7 cellular contexts compared by ENCODE assay signal in the genomic region with DNA sequence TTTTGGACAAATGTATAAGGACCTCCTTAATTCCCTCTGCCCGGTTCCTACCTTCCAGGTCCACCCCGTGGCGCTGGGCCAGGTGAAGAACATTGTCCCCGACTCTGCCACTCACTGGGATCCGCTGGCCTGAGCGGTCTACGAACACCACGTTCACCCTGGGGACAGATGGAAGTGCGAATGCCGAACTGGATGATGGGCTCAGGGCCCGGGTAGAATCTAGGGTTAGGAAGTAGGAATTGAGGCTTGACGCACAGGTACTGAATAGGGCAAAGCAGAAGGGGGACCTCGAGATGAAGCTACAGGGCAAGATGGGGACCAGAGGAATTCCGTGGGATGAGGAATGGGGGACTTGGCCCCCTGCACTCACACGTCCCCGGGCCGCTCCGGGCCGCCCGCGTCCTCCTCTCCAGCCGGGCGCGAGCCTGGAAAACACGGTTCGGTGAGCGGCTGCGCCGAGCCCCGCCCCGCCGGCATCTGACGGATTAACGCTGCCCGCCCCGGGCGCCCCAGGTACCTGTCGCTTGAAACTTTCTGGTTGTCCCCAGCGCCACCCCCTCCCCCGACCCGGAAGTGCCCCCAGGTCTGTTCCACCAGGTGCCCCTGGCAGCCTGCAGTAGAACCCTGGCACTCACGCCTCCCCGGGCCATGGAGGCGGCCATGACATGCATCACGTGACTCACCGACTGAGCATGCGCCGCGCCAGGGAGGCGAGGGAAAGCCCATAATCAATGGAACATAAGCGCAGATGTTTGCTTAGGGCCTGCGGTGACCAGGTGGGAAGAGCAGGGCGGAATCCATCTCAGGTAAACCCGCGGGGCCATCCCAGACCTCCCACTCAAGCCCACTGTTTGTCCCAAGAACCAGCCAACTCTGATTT. TPM values are rescaled to one million over a fixed set of nuclear protein-coding genes. Genes with fewer than 3 reads are reported as not detected.
A peak's percentile ranks its signal among the peaks of the same experiment; 100 is the strongest.
DNase-seq lines count a peak whose midpoint lies in the region; ATAC-seq, FAIRE-seq and TF ChIP-seq lines count a peak whose summit lies in the region.

A gene (minus strand): TSS at position 681 of the 880 bp plus-strand sequence. CDS start 19 bp downstream, at position 662.

- H4K8ac ChIP-seq in H1 (ENCODE audit: extremely low read depth, insufficient read depth, low read length), result peak within 1 kb of the TSS; percentile 84
- no peak within 1 kb of the TSS for H4K8ac ChIP-seq in mesendoderm (ENCODE audit: low read depth, low read length)

- H2AFZ ChIP-seq in H1 (ENCODE audit: low read length), result peak within 1 kb of the TSS; percentile 94; the same call in 1 of the 2 replicates

- H3K4me2 ChIP-seq in H1 (ENCODE audit: insufficient read depth in 1 of 2, low read depth in 2 of 2, low read length in 2 of 2) (peak within 1 kb of the TSS; percentile 79 to 97), mesendoderm (ENCODE audit: low read length) (peak within 1 kb of the TSS; percentile 88)

- peak within 1 kb of the TSS; percentile 80 to 94 (median 92) for H3K4me3 ChIP-seq in H1 (ENCODE audit: extremely low read depth in 1 of 4, insufficient read depth in 2 of 4, low read depth in 3 of 4, low read length in 4 of 4)
- peak within 1 kb of the TSS; percentile 79 for H3K4me3 ChIP-seq in mesendoderm (ENCODE audit: low read length)

- H3K36me3 ChIP-seq in H1 (ENCODE audit: control insufficient read depth in 2 of 4, insufficient read depth in 4 of 4, low read length in 3 of 4) (peaks cover 9 to 29% (median 20%) of the 10 kb centered on the region in 4 experiments; a peak in 7 of 8 replicates), mesendoderm (ENCODE audit: control insufficient read depth, insufficient read depth, low read length) (peaks cover 6% of the 10 kb centered on the region)

- H3K4me1 ChIP-seq in H1 (replicated peaks in 1 of 4; ENCODE audit: control insufficient read depth in 3 of 4, insufficient read depth in 4 of 4, low read length in 3 of 4) (no peaks in the 10 kb centered on the region; a peak in 1 of 7 replicates), mesendoderm (ENCODE audit: control insufficient read depth, low read depth, low read length) (no peaks in the 10 kb centered on the region)

- H3K79me1 ChIP-seq in H1 (ENCODE audit: low read depth, low read length) (no peaks in the 10 kb centered on the region; the same call in 1 of the 2 replicates), mesendoderm (ENCODE audit: low read length) (no peaks in the 10 kb centered on the region)

- no peak within 1 kb of the TSS for H3K14ac ChIP-seq in H1 (ENCODE audit: insufficient read length)

- H2BK120ac ChIP-seq in H1 (replicated peaks; ENCODE audit: low read depth, low read length) (peak within 1 kb of the TSS; percentile 47), mesendoderm (ENCODE audit: low read depth, low read length) (no peak within 1 kb of the TSS)

- DNase-seq in HS-27A (ENCODE audit: low read depth), result peak; percentile 57
- DNase-seq in NK-92 treated with Interleukin-12 subunit alpha and Interleukin-12 subunit beta, amount 100 ng/mL, for 24 hours (lab: John Stamatoyannopoulos, UW), result peak; percentile 87
- DNase-seq in activated CD8-positive, alpha-beta memory T cell treated with anti-CD3 and anti-CD28 coated beads for 4 hours (ENCODE audit: low read depth in 2 of 2), result peak; percentile 83 to 87
- DNase-seq in H1 (ENCODE audit: low read depth in 1 of 2, low spot score in 2 of 2), result peak; percentile 79 to 97
- DNase-seq in mesendoderm, result peak; percentile 91
- peak; percentile 77 for DNase-seq in stimulated activated CD8-positive, alpha-beta memory T cell treated with anti-CD3 and anti-CD28 coated beads, Interleukin-12 subunit alpha, Interleukin-12 subunit beta, amount 100 ng/mL, for 24 hours (ENCODE audit: extremely low read depth)

- peak within 1 kb of the TSS; percentile 72 for H3K27ac ChIP-seq in H1 (ENCODE audit: low read depth, low read length)
- no peak within 1 kb of the TSS for H3K27ac ChIP-seq in mesendoderm (ENCODE audit: low read depth, low read length)

- TF ChIP-seq EP300 in H1 (IDR thresholded peaks at IDR 0.05; ENCODE audit: borderline replicate concordance in 1 of 2, low read depth in 2 of 2, low read length in 2 of 2), result no peak

- H3K27me3 ChIP-seq in H1 (replicated peaks in 1 of 4; ENCODE audit: control insufficient read depth in 3 of 4, extremely low read depth in 1 of 4, insufficient read depth in 3 of 4, low read length in 3 of 4), result no peaks in the 10 kb centered on the region
- H3K27me3 ChIP-seq in mesendoderm (ENCODE audit: insufficient read depth, low read length, poor library complexity), result no peaks in the 10 kb centered on the region

- H3K56ac ChIP-seq in H1 (replicated peaks; ENCODE audit: insufficient read length, low read depth, low read length), result peak within 1 kb of the TSS; percentile 67
- peak within 1 kb of the TSS; percentile 90 for H3K56ac ChIP-seq in mesendoderm (ENCODE audit: low read length)

- peak; percentile 78 to 91 for TF ChIP-seq POLR2A in H1 (IDR thresholded peaks at IDR 0.05; ENCODE audit: control extremely low read depth in 1 of 2, low read depth in 2 of 2, low read length in 2 of 2)

- peaks cover 3% of the 10 kb centered on the region; the same call in 1 of the 2 replicates for H3K23me2 ChIP-seq in H1 (ENCODE audit: low read depth, low read length)

- H3K4ac ChIP-seq in H1 (replicated peaks; ENCODE audit: insufficient read length, low read depth, low read length) (peak within 1 kb of the TSS; percentile 36), mesendoderm (ENCODE audit: low read depth, low read length) (peak within 1 kb of the TSS; percentile 6)

- TF ChIP-seq CTCF in H1 (IDR thresholded peaks at IDR 0.05; ENCODE audit: control extremely low read depth in 1 of 3, insufficient read depth in 1 of 3, low read depth in 1 of 3, low read length in 3 of 3), result no peak

- no peak within 1 kb of the TSS for H3K23ac ChIP-seq in H1 (ENCODE audit: insufficient read length)
- H3K23ac ChIP-seq in mesendoderm (ENCODE audit: low read length), result no peak within 1 kb of the TSS

- FAIRE-seq in H1 (lab: Jason Lieb, UNC), result peak; percentile 13

- peak within 1 kb of the TSS in 3 of 4 experiments; percentile 66 to 79 (median 71); a peak in 6 of 7 replicates for H3K9ac ChIP-seq in H1 (replicated peaks in 1 of 4; ENCODE audit: extremely low read depth in 1 of 4, low read depth in 3 of 4, low read length in 3 of 4)
- peak within 1 kb of the TSS; percentile 76 for H3K9ac ChIP-seq in mesendoderm (ENCODE audit: low read length)

- H3K18ac ChIP-seq in H1 (ENCODE audit: extremely low read depth, low read length), result peak within 1 kb of the TSS; percentile 68
- H3K18ac ChIP-seq in mesendoderm (ENCODE audit: low read length), result peak within 1 kb of the TSS; percentile 52

- CTCF ChIA-PET in H1 (lab: Charles Lee; ENCODE audit: partially characterized antibody), result interaction anchor here (0.5 to 2.5 kb wide), 9 partner anchors 45 to 326 kb away, joined by 3 to 11 read pairs (median 5); a partner anchor contains a TSS

- peak within 1 kb of the TSS; percentile 90 for H4K5ac ChIP-seq in H1 (ENCODE audit: insufficient read length, low read depth, low read length)
- no peak within 1 kb of the TSS for H4K5ac ChIP-seq in mesendoderm (ENCODE audit: low read length)

- WGBS in H1 (ENCODE audit: extremely low coverage in 1 of 2, insufficient coverage in 1 of 2, insufficient read length in 1 of 2, insufficient replicate concordance in 2 of 2, low coverage in 1 of 2, low lambda C conversion rate in 2 of 2, missing lambda C conversion rate in 1 of 2), 2 experiments, result 7% methylated on average over 30 of the region's 55 CpGs; no CpG with 5 or more reads in 1 of the 2 experiments
- no CpG with 5 or more reads among the region's 55 CpGs for WGBS in mesendoderm (ENCODE audit: extremely low coverage, insufficient coverage, low lambda C conversion rate)

- no peaks in the 10 kb centered on the region for H3K79me2 ChIP-seq in H1 (ENCODE audit: control insufficient read depth in 1 of 2, insufficient read depth in 2 of 2, low read length in 2 of 2)
- no peaks in the 10 kb centered on the region for H3K79me2 ChIP-seq in mesendoderm (ENCODE audit: control insufficient read depth, insufficient read depth, low read length)

- no peak within 1 kb of the TSS for H2AK5ac ChIP-seq in H1 (ENCODE audit: low read depth, low read length)
- no peak within 1 kb of the TSS for H2AK5ac ChIP-seq in mesendoderm (ENCODE audit: low read length)

- H4K20me1 ChIP-seq in H1 (replicated peaks in 1 of 2; ENCODE audit: control insufficient read depth in 1 of 2, insufficient read depth in 2 of 2, low read length in 2 of 2), result no peaks in the 10 kb centered on the region

- H4K91ac ChIP-seq in H1 (replicated peaks; ENCODE audit: insufficient read length, low read length), result peak within 1 kb of the TSS; percentile 52

- no peaks in the 10 kb centered on the region for H3K9me3 ChIP-seq in H1 (ENCODE audit: insufficient read depth in 2 of 2, low read depth in 1 of 2, low read length in 1 of 2)

- TF ChIP-seq RAD21 in H1 (IDR thresholded peaks at IDR 0.05 in 1 of 2, conservative IDR thresholded peaks at IDR 0.05 in 1 of 2; ENCODE audit: low read depth in 2 of 2, low read length in 2 of 2), result peak in 1 of 2 experiments; percentile 4; a peak in 1 of 4 replicates

- peak; percentile 72 for ATAC-seq in GM18861 (IDR thresholded peaks at IDR 0.05; ENCODE audit: unreplicated experiment)

- no peak within 1 kb of the TSS; the same call in 1 of the 2 replicates for H2BK15ac ChIP-seq in H1 (ENCODE audit: low read length)
- no peak within 1 kb of the TSS for H2BK15ac ChIP-seq in mesendoderm (replicated peaks; ENCODE audit: low read depth)

- H2BK12ac ChIP-seq in H1 (ENCODE audit: low read depth, low read length), result 0 out of 2 replicates have a peak within 1 kb of the TSS, but pooled peaks have one; percentile 4

- POLR2A ChIA-PET in H1 (lab: Charles Lee; ENCODE audit: partially characterized antibody), result interaction anchor here (0.5 to 11.4 kb wide), 11 partner anchors 8 to 52 kb away, joined by 3 to 104 read pairs (median 5); a partner anchor contains a TSS

- 0 out of 2 replicates have a peak within 1 kb of the TSS, but pooled peaks have one; percentile 34 for H2BK20ac ChIP-seq in H1 (ENCODE audit: low read length)

- H2BK5ac ChIP-seq in H1 (ENCODE audit: low read depth, low read length), result peak within 1 kb of the TSS; percentile 45; the same call in 1 of the 2 replicates
- no peak within 1 kb of the TSS for H2BK5ac ChIP-seq in mesendoderm (ENCODE audit: low read length)

TF ChIP-seq in H1, 55 proteins besides CTCF, POLR2A, EP300 and RAD21 (continues in another document):
- TF ChIP-seq GTF2F1 (IDR thresholded peaks at IDR 0.05; ENCODE audit: borderline replicate concordance, low read depth, low read length), result peak; percentile 82; the same call in 1 of the 2 replicates

RNA-seq across cellular contexts. Expression of the gene that starts here (rescaled TPM):
- 27.0 and 27.8 TPM in 2 replicates for total RNA-seq in H1 (2021; fragmentation: NEBNext Ultra II Directional; extraction: Animal tissue kit (Norgen Biotek cat#: 25700))
- 64.4 and 80.2 TPM in 2 replicates for polyA plus RNA-seq in H1 (2011; rRNA removed)
- 56.5 TPM for polyA plus RNA-seq in H1 (2011; cell fraction: cytosol; rRNA removed)
- 58.5 TPM for polyA plus RNA-seq in H1 (2011; cell fraction: nucleus; rRNA removed)
- 29.0 to 43.7 TPM (median 43.2 TPM) in 4 replicates for polyA plus RNA-seq in H1 (2012, experiment 1 of 2)
- 39.3 TPM for polyA plus RNA-seq in H1 (2012, experiment 2 of 2)
- polyA plus RNA-seq in H1 (2013, experiment 1 of 2), result 18.6 TPM
- 19.3 TPM for polyA plus RNA-seq in H1 (2013, experiment 2 of 2)
- polyA minus RNA-seq in H1 (2011; rRNA and poly(A)+ RNA removed), result 15.6 and 20.0 TPM in 2 replicates
- polyA minus RNA-seq in H1 (2011; cell fraction: cytosol; rRNA and poly(A)+ RNA removed), result 14.0 TPM
- polyA minus RNA-seq in H1 (2011; cell fraction: nucleus; rRNA and poly(A)+ RNA removed), result 18.5 TPM
- polyA plus RNA-seq in mesendoderm (2013, experiment 1 of 2), result 21.9 TPM
- polyA plus RNA-seq in mesendoderm (2013, experiment 2 of 2), result 20.5 TPM
